Comparison of ENCODE assay signal across 8 cellular contexts in genomic region chr12:4421590-4422031, GRCh38. TPM values are rescaled to one million over a fixed set of nuclear protein-coding genes. Genes with fewer than 3 reads are reported as not detected.
DNase-seq lines count a peak whose midpoint lies in the region; ATAC-seq and TF ChIP-seq lines count a peak whose summit lies in the region.

No MANE protein-coding gene starts in this region.

- peak; percentile 67 for DNase-seq in ACHN
- DNase-seq in ELF-1 (ENCODE audit: low read depth, low spot score): peak; percentile 38
- DNase-seq in NCI-H1105 (lab: John Stamatoyannopoulos, UW): peak; percentile 51
- no peak for DNase-seq in WTC11 (ENCODE audit: low spot score)
- DNase-seq in glomerular endothelial cell (ENCODE audit: extremely low read depth, low read depth, low spot score): peak; percentile 14
- DNase-seq in smooth muscle cell (lab: John Stamatoyannopoulos, UW; ENCODE audit: unreplicated experiment): no peak
- no peak for DNase-seq in GF-D8 (lab: John Stamatoyannopoulos, UW)
- no peak for DNase-seq in ecto neural progenitor cell (ENCODE audit: low spot score)

- in situ Hi-C loops in ACHN (cut with HindIII; ENCODE audit: low pct_ligation_motif_present, low pct_unique_long_range_greater_than_20kb, low sequenced_read_pairs): no loop called here

- H3K79me2 ChIP-seq in smooth muscle cell (ENCODE audit: low read depth): no peaks in the 10 kb centered on the region

- no peak overlapping the region for H2AFZ ChIP-seq in smooth muscle cell (ENCODE audit: low read depth)

- TF ChIP-seq CTCF in WTC11 (IDR thresholded peaks at IDR 0.05) (peak; percentile 73), smooth muscle cell (IDR thresholded peaks at IDR 0.05; ENCODE audit: borderline replicate concordance, insufficient read depth, poor library complexity, severe bottlenecking) (peak; percentile 71)

- no peaks in the 10 kb centered on the region for H3K27me3 Mint-ChIP-seq in WTC11 (ENCODE audit: low read depth)

- CTCF ChIA-PET in WTC11 (lab: Charles Lee): interaction anchor here (1.1 kb wide), 1 partner anchor 38 kb away, joined by 4 read pairs; no protein-coding TSS in a partner anchor

- no peak overlapping the region for H3K27ac ChIP-seq in smooth muscle cell (ENCODE audit: low read depth)

- ATAC-seq in WTC11: peak; percentile 86

- H3K9me3 Mint-ChIP-seq in WTC11: no peaks in the 10 kb centered on the region

- H3K36me3 ChIP-seq in smooth muscle cell (ENCODE audit: low read depth): no peaks in the 10 kb centered on the region

- no peak overlapping the region for H3K27ac Mint-ChIP-seq in WTC11

- no peaks in the 10 kb centered on the region for H3K9me3 ChIP-seq in smooth muscle cell (replicated peaks; ENCODE audit: low read depth)

- H4K20me1 ChIP-seq in smooth muscle cell (ENCODE audit: low read depth): no peaks in the 10 kb centered on the region

- WGBS in smooth muscle cell (ENCODE audit: low lambda C conversion rate): 33% methylated on average over 4 of the region's 4 CpGs

- peaks cover 13% of the 10 kb centered on the region for H3K4me1 ChIP-seq in smooth muscle cell (ENCODE audit: low read depth)

- no peaks in the 10 kb centered on the region for H3K27me3 ChIP-seq in smooth muscle cell (ENCODE audit: low read depth)

- H3K9ac ChIP-seq in smooth muscle cell (ENCODE audit: low read depth): no peak overlapping the region

- POLR2A ChIA-PET in WTC11 (lab: Charles Lee): no interaction called here

- H3K36me3 Mint-ChIP-seq in WTC11: no peaks in the 10 kb centered on the region

- no peak overlapping the region for H3K4me2 ChIP-seq in smooth muscle cell

- no peaks in the 10 kb centered on the region for H3F3A ChIP-seq in smooth muscle cell (ENCODE audit: low read depth)

- H3K4me3 ChIP-seq in smooth muscle cell: no peak overlapping the region

- H3K4me3 Mint-ChIP-seq in WTC11: no peak overlapping the region

- peaks cover 3% of the 10 kb centered on the region; the same call in 1 of the 2 replicates for H3K4me1 Mint-ChIP-seq in WTC11

TF ChIP-seq in WTC11, 78 proteins besides CTCF, POLR2A, EP300 and RAD21:
- TF ChIP-seq MAX (CRISPR knock-in tag; IDR thresholded peaks at IDR 0.05): no peak
- TF ChIP-seq ZNF317 (CRISPR knock-in tag; IDR thresholded peaks at IDR 0.05; ENCODE audit: borderline replicate concordance, low read depth): no peak
- TF ChIP-seq, protein P1, sequence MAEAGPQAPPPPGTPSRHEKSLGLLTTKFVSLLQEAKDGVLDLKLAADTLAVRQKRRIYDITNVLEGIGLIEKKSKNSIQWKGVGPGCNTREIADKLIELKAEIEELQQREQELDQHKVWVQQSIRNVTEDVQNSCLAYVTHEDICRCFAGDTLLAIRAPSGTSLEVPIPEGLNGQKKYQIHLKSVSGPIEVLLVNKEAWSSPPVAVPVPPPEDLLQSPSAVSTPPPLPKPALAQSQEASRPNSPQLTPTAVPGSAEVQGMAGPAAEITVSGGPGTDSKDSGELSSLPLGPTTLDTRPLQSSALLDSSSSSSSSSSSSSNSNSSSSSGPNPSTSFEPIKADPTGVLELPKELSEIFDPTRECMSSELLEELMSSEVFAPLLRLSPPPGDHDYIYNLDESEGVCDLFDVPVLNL (CRISPR knock-in tag; IDR thresholded peaks at IDR 0.05; ENCODE audit: borderline replicate concordance, low read depth): no peak
- no peak for TF ChIP-seq CREM (CRISPR knock-in tag; IDR thresholded peaks at IDR 0.05)
- TF ChIP-seq, protein P2, sequence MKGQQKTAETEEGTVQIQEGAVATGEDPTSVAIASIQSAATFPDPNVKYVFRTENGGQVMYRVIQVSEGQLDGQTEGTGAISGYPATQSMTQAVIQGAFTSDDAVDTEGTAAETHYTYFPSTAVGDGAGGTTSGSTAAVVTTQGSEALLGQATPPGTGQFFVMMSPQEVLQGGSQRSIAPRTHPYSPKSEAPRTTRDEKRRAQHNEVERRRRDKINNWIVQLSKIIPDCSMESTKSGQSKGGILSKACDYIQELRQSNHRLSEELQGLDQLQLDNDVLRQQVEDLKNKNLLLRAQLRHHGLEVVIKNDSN (CRISPR knock-in tag; IDR thresholded peaks at IDR 0.05): no peak
- no peak for TF ChIP-seq ZNF671 (CRISPR knock-in tag; IDR thresholded peaks at IDR 0.05)
- no peak for TF ChIP-seq ZNF138 (CRISPR knock-in tag; conservative IDR thresholded peaks at IDR 0.05)
- no peak for TF ChIP-seq ZNF423 (CRISPR knock-in tag; IDR thresholded peaks at IDR 0.05)
- TF ChIP-seq NR1H2 (CRISPR knock-in tag; IDR thresholded peaks at IDR 0.05): no peak
- TF ChIP-seq ZMAT4 (CRISPR knock-in tag; IDR thresholded peaks at IDR 0.05): no peak
- TF ChIP-seq, protein P3, sequence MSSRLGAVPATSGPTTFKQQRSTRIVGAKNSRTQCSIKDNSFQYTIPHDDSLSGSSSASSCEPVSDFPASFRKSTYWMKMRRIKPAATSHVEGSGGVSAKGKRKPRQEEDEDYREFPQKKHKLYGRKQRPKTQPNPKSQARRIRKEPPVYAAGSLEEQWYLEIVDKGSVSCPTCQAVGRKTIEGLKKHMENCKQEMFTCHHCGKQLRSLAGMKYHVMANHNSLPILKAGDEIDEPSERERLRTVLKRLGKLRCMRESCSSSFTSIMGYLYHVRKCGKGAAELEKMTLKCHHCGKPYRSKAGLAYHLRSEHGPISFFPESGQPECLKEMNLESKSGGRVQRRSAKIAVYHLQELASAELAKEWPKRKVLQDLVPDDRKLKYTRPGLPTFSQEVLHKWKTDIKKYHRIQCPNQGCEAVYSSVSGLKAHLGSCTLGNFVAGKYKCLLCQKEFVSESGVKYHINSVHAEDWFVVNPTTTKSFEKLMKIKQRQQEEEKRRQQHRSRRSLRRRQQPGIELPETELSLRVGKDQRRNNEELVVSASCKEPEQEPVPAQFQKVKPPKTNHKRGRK (CRISPR knock-in tag; IDR thresholded peaks at IDR 0.05; ENCODE audit: borderline replicate concordance): no peak

RNA-seq across cellular contexts. Expression of gene FGF6, which starts 24.0 kb away (rescaled TPM):
- not detected in 3 replicates for total RNA-seq in WTC11 (2021)
- total RNA-seq in glomerular endothelial cell: not detected in 2 replicates
- not detected in 2 replicates for total RNA-seq in smooth muscle cell
- not detected in 2 replicates for polyA plus RNA-seq in smooth muscle cell

RNA-seq across cellular contexts. Expression of gene FGF23, which starts 42.1 kb away (rescaled TPM):
- total RNA-seq in WTC11 (2021) (0.24 to 0.82 TPM (median 0.60 TPM) in 3 replicates), glomerular endothelial cell (not detected in 2 replicates), smooth muscle cell (not detected in 2 replicates)
- polyA plus RNA-seq in smooth muscle cell: not detected in 2 replicates

Comparison
In these comparisons a context has a peak if more than half of its experiments do, and no peak if none do; other contexts are left out.
1. DNase-seq: peak in ACHN (single experiment), ELF-1 (single experiment), NCI-H1105 (single experiment) and glomerular endothelial cell (single experiment); none in WTC11 (single experiment), smooth muscle cell (single experiment), GF-D8 (single experiment) and ecto neural progenitor cell (single experiment).